Comparison of ENCODE assay signal across 20 cellular contexts in genomic region chr14:50758279-50758678, GRCh38.
"Had no signal": no experiment of that assay in that cellular context is flagged by ENCODE, and none has a peak within 500 bp of the region (broad histone marks: within the 10 kb centered on the region; RNA-seq: fewer than 3 reads in every experiment).

No MANE protein-coding gene starts in this region.

- H3K27ac Mint-ChIP-seq: activated CD4-positive, alpha-beta T cell treated with anti-CD3 and anti-CD28 coated beads, Interleukin-2, amount 10 ng/mL, durations not matched to agents 24 days and 14 days; activated CD8-positive, alpha-beta T cell treated with anti-CD3 and anti-CD28 coated beads for 36 hours; activated T-helper 17 cell treated with anti-CD3 and anti-CD28 coated beads, Interleukin-2, amount 50 U/mL, for 72 hours; nephron progenitor cell; stimulated activated naive CD8-positive, alpha-beta T cell treated with anti-CD3 and anti-CD28 coated beads, Interleukin-15, Interleukin-2, amounts not matched to agents 100 ng/mL and 50 ng/mL, for 24 hours had no signal

- H3K9me3 Mint-ChIP-seq: activated CD4-positive, alpha-beta T cell treated with anti-CD3 and anti-CD28 coated beads, Interleukin-2, amount 10 ng/mL, durations not matched to agents 24 days and 14 days; activated CD8-positive, alpha-beta T cell treated with anti-CD3 and anti-CD28 coated beads for 36 hours; activated T-helper 17 cell treated with anti-CD3 and anti-CD28 coated beads, Interleukin-2, amount 50 U/mL, for 72 hours; nephron progenitor cell; stimulated activated naive CD8-positive, alpha-beta T cell treated with anti-CD3 and anti-CD28 coated beads, Interleukin-15, Interleukin-2, amounts not matched to agents 100 ng/mL and 50 ng/mL, for 24 hours had no signal

- H3K27me3 Mint-ChIP-seq: activated CD4-positive, alpha-beta T cell treated with anti-CD3 and anti-CD28 coated beads, Interleukin-2, amount 10 ng/mL, durations not matched to agents 24 days and 14 days; activated CD8-positive, alpha-beta T cell treated with anti-CD3 and anti-CD28 coated beads for 36 hours; activated T-helper 17 cell treated with anti-CD3 and anti-CD28 coated beads, Interleukin-2, amount 50 U/mL, for 72 hours; stimulated activated naive CD8-positive, alpha-beta T cell treated with anti-CD3 and anti-CD28 coated beads, Interleukin-15, Interleukin-2, amounts not matched to agents 100 ng/mL and 50 ng/mL, for 24 hours had no signal

- H3K4me3 ChIP-seq: skin epidermis, vagina had no signal

- H3K9me3 ChIP-seq: vagina had no signal

- H3K4me3 Mint-ChIP-seq: activated CD4-positive, alpha-beta T cell treated with anti-CD3 and anti-CD28 coated beads, Interleukin-2, amount 10 ng/mL, durations not matched to agents 24 days and 14 days; activated CD8-positive, alpha-beta T cell treated with anti-CD3 and anti-CD28 coated beads for 36 hours; activated T-helper 17 cell treated with anti-CD3 and anti-CD28 coated beads, Interleukin-2, amount 50 U/mL, for 72 hours; nephron progenitor cell; stimulated activated naive CD8-positive, alpha-beta T cell treated with anti-CD3 and anti-CD28 coated beads, Interleukin-15, Interleukin-2, amounts not matched to agents 100 ng/mL and 50 ng/mL, for 24 hours had no signal

- H3K27ac ChIP-seq: epithelial cell of prostate, foreskin keratinocyte, vagina had no signal

- DNase-seq: activated CD4-positive, alpha-beta T cell treated with anti-CD3 and anti-CD28 coated beads, Interleukin-2, amount 10 ng/mL, durations not matched to agents 24 days and 14 days; activated CD8-positive, alpha-beta T cell treated with anti-CD3 and anti-CD28 coated beads for 36 hours; activated naive CD4-positive, alpha-beta T cell treated with Interleukin-2 at 50 U/mL for 16 hours; activated T-cell treated with anti-CD3 and anti-CD28 coated beads, Interleukin-2, amount 50 U/mL, for 1 hour; foreskin keratinocyte; glutamatergic neuron; hippocampal formation; islet precursor cell; mammary epithelial cell; midbrain; nephron progenitor cell; occipital lobe; stimulated activated CD4-positive, alpha-beta T cell treated with anti-CD3 and anti-CD28 coated beads, Interleukin-15, amount 100 ng/mL, for 24 hours; stimulated activated CD4-positive, alpha-beta T cell treated with anti-CD3 and anti-CD28 coated beads, Interleukin-2, amount 100 ng/mL, for 48 hours; trophoblast cell had no signal

- H3K27me3 ChIP-seq: foreskin keratinocyte, vagina had no signal

- H3K4me1 Mint-ChIP-seq: nephron progenitor cell had no signal

- H3K4me1 ChIP-seq: foreskin keratinocyte had no signal
